ENCODE assay signal across 1 cellular context in genomic region chr1:228968841-228969606, GRCh38.
TF ChIP-seq lines count a peak whose summit lies in the region.

No MANE protein-coding gene starts in this region.

TF ChIP-seq in SK-N-SH treated with all-trans-retinoic acid at 6 μM for 48 hours, 23 proteins besides CTCF, POLR2A, EP300 and RAD21 (continued from another document):
- TF ChIP-seq ZC3H10 (CRISPR knock-in tag; IDR thresholded peaks at IDR 0.05) (no peak), TOX (CRISPR knock-in tag; IDR thresholded peaks at IDR 0.05; ENCODE audit: borderline replicate concordance) (no peak), BACH2 (CRISPR knock-in tag; IDR thresholded peaks at IDR 0.05; ENCODE audit: borderline replicate concordance) (no peak), ISL1 (CRISPR knock-in tag; IDR thresholded peaks at IDR 0.05) (no peak), GLIS3 (CRISPR knock-in tag; IDR thresholded peaks at IDR 0.05) (no peak), ZNF565 (CRISPR knock-in tag; conservative IDR thresholded peaks at IDR 0.05; ENCODE audit: low read depth) (no peak)
